ENCODE assay signal across 1 cellular context in genomic region chr14:76918751-76919421, GRCh38.
TF ChIP-seq lines count a peak whose summit lies in the region.

No MANE protein-coding gene starts in this region.

TF ChIP-seq in IMR-90, 13 proteins besides CTCF, POLR2A, EP300 and RAD21 (continued from another document):
- TF ChIP-seq ELK1 (IDR thresholded peaks at IDR 0.05; ENCODE audit: borderline replicate concordance, low read depth, low read length) (no peak), CHD1 (IDR thresholded peaks at IDR 0.05; ENCODE audit: low read depth, low read length) (no peak), NFE2L2 (IDR thresholded peaks at IDR 0.05; ENCODE audit: low read depth, low read length) (peak; percentile 91; the same call in 1 of the 2 replicates), SMC3 (IDR thresholded peaks at IDR 0.05; ENCODE audit: low read depth, low read length) (peak; percentile 13; the same call in 1 of the 2 replicates)
